In genomic region chr4:13627606-13628301, GRCh38 we compare ENCODE assay signal across 8 cellular contexts. TPM values are rescaled to one million over a fixed set of nuclear protein-coding genes. Genes with fewer than 3 reads are reported as not detected.
DNase-seq lines count a peak whose midpoint lies in the region; ATAC-seq, FAIRE-seq and TF ChIP-seq lines count a peak whose summit lies in the region.

Gene BOD1L1 (minus strand): TSS chr4:13627725. CDS start chr4:13627587, 138 bp downstream.

- intact Hi-C loops in T-helper 1 cell treated with Interleukin-12 subunit alpha and Interleukin-12 subunit beta and Interleukin-4 antibody, amounts not matched to agents 30 ng/mL and 1 ng/mL, for 36 hours (cut with micrococcal nuclease), result loop anchor here (1.0 to 5.0 kb wide), 4 partner anchors 27 to 1374 kb away; partner anchors contain the start of gene RAB28
- intact Hi-C loops in right cardiac atrium (cut with DNase I) (no loop called here), uterus (cut with DNase I; ENCODE audit: low total_unique reads) (no loop called here)

- DNase-seq in GM12892 (ENCODE audit: insufficient read length) (peak; percentile 65), NCI-H1436 (lab: John Stamatoyannopoulos, UW) (peak; percentile 52), amniotic stem cell (lab: John Stamatoyannopoulos, UW) (peak; percentile 77), right cardiac atrium (peak; percentile 91 to 95 (median 95)), pulmonary artery endothelial cell (ENCODE audit: low read depth, low spot score) (peak; percentile 63), uterus (peak; percentile 86 to 87)

- H3K27ac ChIP-seq in right cardiac atrium (ENCODE audit: low read length) (peak within 1 kb of the TSS; percentile 99), uterus (peak within 1 kb of the TSS; percentile 86 to 93)

- H3K9me3 ChIP-seq in right cardiac atrium (ENCODE audit: control insufficient read depth, low read length), result no peaks in the 10 kb centered on the region
- no peaks in the 10 kb centered on the region for H3K9me3 ChIP-seq in uterus

- peaks cover 3% of the 10 kb centered on the region for H3K4me1 ChIP-seq in right cardiac atrium (ENCODE audit: control insufficient read depth, insufficient read depth, low read length)
- no peaks in the 10 kb centered on the region for H3K4me1 ChIP-seq in uterus

- TF ChIP-seq POLR2A in GM12892 (IDR thresholded peaks at IDR 0.05; ENCODE audit: low read depth, low read length), result peak; percentile 92
- TF ChIP-seq POLR2A in uterus (IDR thresholded peaks at IDR 0.05), result peak; percentile 74 to 87

- H3K36me3 ChIP-seq in uterus, result no peaks in the 10 kb centered on the region

- FAIRE-seq in GM12892 (lab: Jason Lieb, UNC), result peak; percentile 91

- WGBS in right cardiac atrium, result under 1% methylated on average over 55 of the region's 55 CpGs

- peak; percentile 95 for ATAC-seq in HG02840 (IDR thresholded peaks at IDR 0.05; ENCODE audit: low FRiP score, unreplicated experiment)
- peak; percentile 96 to 98 for ATAC-seq in right cardiac atrium

- TF ChIP-seq CTCF in uterus (IDR thresholded peaks at IDR 0.05), result peak; percentile 50 to 56 (median 54)

- peak within 1 kb of the TSS; percentile 91 for H3K4me3 ChIP-seq in right cardiac atrium (ENCODE audit: low read length)
- peak within 1 kb of the TSS; percentile 67 to 72 for H3K4me3 ChIP-seq in uterus

- H3K27me3 ChIP-seq in right cardiac atrium (ENCODE audit: control insufficient read depth, insufficient read depth), result no peaks in the 10 kb centered on the region
- H3K27me3 ChIP-seq in uterus, result no peaks in the 10 kb centered on the region

RNA-seq across cellular contexts. Expression of gene BOD1L1, which starts in this region (rescaled TPM):
- polyA plus RNA-seq in GM12892 (2012; ENCODE audit: missing spikeins), result 21.7 TPM
- total RNA-seq in T-helper 1 cell treated with Interleukin-12 subunit alpha and Interleukin-12 subunit beta and Interleukin-4 antibody, amounts not matched to agents 30 ng/mL and 1 ng/mL, for 36 hours, result 43.0 and 46.7 TPM in 2 replicates
- 10 to 100 TPM; 21.7 to 24.7 (median 23.6) TPM for total RNA-seq in right cardiac atrium
- polyA plus RNA-seq in right cardiac atrium, result 14.0 TPM
- total RNA-seq in pulmonary artery endothelial cell, result 27.3 and 29.7 TPM in 2 replicates
- 10 to 100 TPM; 17.9 to 64.8 (median 50.5) TPM for total RNA-seq in uterus

Comparison
In these comparisons a context has a peak if more than half of its experiments do, and no peak if none do; other contexts are left out.
1. Peak in every context shown above with its lines: DNase-seq, ATAC-seq, H3K4me3 ChIP-seq and H3K27ac ChIP-seq.